ENCODE assay signal across 8 cellular contexts in genomic region chr15:23566070-23567050, GRCh38. TPM values are rescaled to one million over a fixed set of nuclear protein-coding genes. Genes with fewer than 3 reads are reported as not detected.
DNase-seq lines count a peak whose midpoint lies in the region; ATAC-seq and TF ChIP-seq lines count a peak whose summit lies in the region.

No MANE protein-coding gene starts in this region.

- no peaks in the 10 kb centered on the region for H3K27me3 Mint-ChIP-seq in T-helper 1 cell treated with Interleukin-12 subunit alpha and Interleukin-12 subunit beta and Interleukin-4 antibody, amounts not matched to agents 30 μg/mL and 1 μg/mL, for 36 hours (ENCODE audit: low read depth)
- H3K27me3 Mint-ChIP-seq in stimulated activated naive B cell treated with anti-CD40 and anti-IgM and Interleukin-4, amounts not matched to agents 10 μg/mL and 1 μg/mL and 100 μg/mL, for 72 hours, result peaks cover 5 to 9% of the 10 kb centered on the region in 2 donors

- H3K27me3 ChIP-seq in BJ (ENCODE audit: control insufficient read depth, insufficient read depth, low read length), result no peaks in the 10 kb centered on the region
- H3K27me3 ChIP-seq in effector memory CD4-positive, alpha-beta T cell (replicated peaks; ENCODE audit: control insufficient read depth, insufficient read depth, low read length, poor library complexity, severe bottlenecking), result no peaks in the 10 kb centered on the region

- TF ChIP-seq CTCF in BJ (IDR thresholded peaks at IDR 0.05; ENCODE audit: insufficient read depth, low read depth, low read length), result no peak

- peak overlapping the region; percentile 50 for H3K4me3 ChIP-seq in BJ (ENCODE audit: low read depth, low read length)
- peak overlapping the region; percentile 10 for H3K4me3 ChIP-seq in effector memory CD4-positive, alpha-beta T cell (ENCODE audit: insufficient read depth, low read depth, low read length, poor library complexity, severe bottlenecking)

- ATAC-seq in stimulated activated naive B cell treated with anti-CD40 and anti-IgM and Interleukin-4, amounts not matched to agents 10 μg/mL and 1 μg/mL and 100 μg/mL, for 72 hours (replicated peaks), result no peak
- no peak for ATAC-seq in HG03565 (IDR thresholded peaks at IDR 0.05; ENCODE audit: unreplicated experiment)

- POLR2A ChIA-PET in BJ (lab: Charles Lee), result no interaction called here

- CTCF ChIA-PET in BJ (lab: Yijun Ruan, JAX), result no interaction called here

- H3K36me3 ChIP-seq in BJ (ENCODE audit: control insufficient read depth, insufficient read depth, low read length), result no peaks in the 10 kb centered on the region
- H3K36me3 ChIP-seq in effector memory CD4-positive, alpha-beta T cell (ENCODE audit: control insufficient read depth, insufficient read depth, low read length), result no peaks in the 10 kb centered on the region

- H3K4me1 Mint-ChIP-seq in T-helper 1 cell treated with Interleukin-12 subunit alpha and Interleukin-12 subunit beta and Interleukin-4 antibody, amounts not matched to agents 30 μg/mL and 1 μg/mL, for 36 hours (ENCODE audit: low read depth), result peaks cover 2% of the 10 kb centered on the region
- H3K4me1 Mint-ChIP-seq in stimulated activated naive B cell treated with anti-CD40 and anti-IgM and Interleukin-4, amounts not matched to agents 10 μg/mL and 1 μg/mL and 100 μg/mL, for 72 hours, result no peaks in the 10 kb centered on the region

- H3K27ac Mint-ChIP-seq in T-helper 1 cell treated with Interleukin-12 subunit alpha and Interleukin-12 subunit beta and Interleukin-4 antibody, amounts not matched to agents 30 μg/mL and 1 μg/mL, for 36 hours, result no peak overlapping the region
- no peak overlapping the region for H3K27ac Mint-ChIP-seq in stimulated activated naive B cell treated with anti-CD40 and anti-IgM and Interleukin-4, amounts not matched to agents 10 μg/mL and 1 μg/mL and 100 μg/mL, for 72 hours

- H3K9me3 Mint-ChIP-seq in T-helper 1 cell treated with Interleukin-12 subunit alpha and Interleukin-12 subunit beta and Interleukin-4 antibody, amounts not matched to agents 30 μg/mL and 1 μg/mL, for 36 hours, result peaks cover 12% of the 10 kb centered on the region
- no peaks in the 10 kb centered on the region for H3K9me3 Mint-ChIP-seq in stimulated activated naive B cell treated with anti-CD40 and anti-IgM and Interleukin-4, amounts not matched to agents 10 μg/mL and 1 μg/mL and 100 μg/mL, for 72 hours

- H3K36me3 Mint-ChIP-seq in T-helper 1 cell treated with Interleukin-12 subunit alpha and Interleukin-12 subunit beta and Interleukin-4 antibody, amounts not matched to agents 30 μg/mL and 1 μg/mL, for 36 hours (ENCODE audit: low read depth), result no peaks in the 10 kb centered on the region
- no peaks in the 10 kb centered on the region for H3K36me3 Mint-ChIP-seq in stimulated activated naive B cell treated with anti-CD40 and anti-IgM and Interleukin-4, amounts not matched to agents 10 μg/mL and 1 μg/mL and 100 μg/mL, for 72 hours

- H3K9me3 ChIP-seq in effector memory CD4-positive, alpha-beta T cell (ENCODE audit: control insufficient read depth, low read length), result no peaks in the 10 kb centered on the region

- H3K4me1 ChIP-seq in effector memory CD4-positive, alpha-beta T cell (ENCODE audit: control insufficient read depth, insufficient read depth, low read length, poor library complexity, severe bottlenecking), result no peaks in the 10 kb centered on the region

- peak overlapping the region; percentile 44 for H3K27ac ChIP-seq in effector memory CD4-positive, alpha-beta T cell (ENCODE audit: insufficient read depth, low read length, poor library complexity, severe bottlenecking)

- no peak for DNase-seq in BJ (ENCODE audit: low read depth)
- peak; percentile 43 for DNase-seq in LHCN-M2 (ENCODE audit: low read depth)
- peak in 2 of 3 donors; percentile 10 to 19 for DNase-seq in effector memory CD4-positive, alpha-beta T cell
- DNase-seq in stimulated activated CD4-positive, alpha-beta T cell treated with anti-CD3 and anti-CD28 coated beads, Interleukin-4, amount 100 ng/mL, for 1 hour, result peak; percentile 31
- no peak for DNase-seq in stimulated activated naive B cell treated with anti-CD40 and anti-IgM and Interleukin-4, amounts not matched to agents 10 μg/mL and 1 μg/mL and 100 μg/mL, for 72 hours
- DNase-seq in RKO (ENCODE audit: low spot score), result no peak

- H3K4me3 Mint-ChIP-seq in T-helper 1 cell treated with Interleukin-12 subunit alpha and Interleukin-12 subunit beta and Interleukin-4 antibody, amounts not matched to agents 30 μg/mL and 1 μg/mL, for 36 hours, result peak overlapping the region; percentile 59
- H3K4me3 Mint-ChIP-seq in stimulated activated naive B cell treated with anti-CD40 and anti-IgM and Interleukin-4, amounts not matched to agents 10 μg/mL and 1 μg/mL and 100 μg/mL, for 72 hours, result peak overlapping the region in 1 of 2 donors; percentile 8

RNA-seq across cellular contexts. Expression of gene MKRN3, which starts 0.9 kb away (rescaled TPM):
- polyA plus RNA-seq in BJ (2011; rRNA removed), result 0.34 and 0.43 TPM in 2 replicates
- 0.66 and 0.67 TPM in 2 replicates for polyA minus RNA-seq in BJ (2011; rRNA and poly(A)+ RNA removed)
- 5.2 and 6.5 TPM in 2 replicates for total RNA-seq in LHCN-M2 (2014; rRNA removed)
- 1.1 TPM for polyA plus RNA-seq in LHCN-M2 (2012)

Comparison
In these comparisons a context has a peak if more than half of its experiments do, and no peak if none do; other contexts are left out.
1. DNase-seq: peak in LHCN-M2 (single experiment), effector memory CD4-positive, alpha-beta T cell (2 of 3) and stimulated activated CD4-positive, alpha-beta T cell treated with anti-CD3 and anti-CD28 coated beads, Interleukin-4, amount 100 ng/mL, for 1 hour (single experiment); none in BJ (single experiment), stimulated activated naive B cell treated with anti-CD40 and anti-IgM and Interleukin-4, amounts not matched to agents 10 μg/mL and 1 μg/mL and 100 μg/mL, for 72 hours (single experiment) and RKO (single experiment).